In the genomic region with DNA sequence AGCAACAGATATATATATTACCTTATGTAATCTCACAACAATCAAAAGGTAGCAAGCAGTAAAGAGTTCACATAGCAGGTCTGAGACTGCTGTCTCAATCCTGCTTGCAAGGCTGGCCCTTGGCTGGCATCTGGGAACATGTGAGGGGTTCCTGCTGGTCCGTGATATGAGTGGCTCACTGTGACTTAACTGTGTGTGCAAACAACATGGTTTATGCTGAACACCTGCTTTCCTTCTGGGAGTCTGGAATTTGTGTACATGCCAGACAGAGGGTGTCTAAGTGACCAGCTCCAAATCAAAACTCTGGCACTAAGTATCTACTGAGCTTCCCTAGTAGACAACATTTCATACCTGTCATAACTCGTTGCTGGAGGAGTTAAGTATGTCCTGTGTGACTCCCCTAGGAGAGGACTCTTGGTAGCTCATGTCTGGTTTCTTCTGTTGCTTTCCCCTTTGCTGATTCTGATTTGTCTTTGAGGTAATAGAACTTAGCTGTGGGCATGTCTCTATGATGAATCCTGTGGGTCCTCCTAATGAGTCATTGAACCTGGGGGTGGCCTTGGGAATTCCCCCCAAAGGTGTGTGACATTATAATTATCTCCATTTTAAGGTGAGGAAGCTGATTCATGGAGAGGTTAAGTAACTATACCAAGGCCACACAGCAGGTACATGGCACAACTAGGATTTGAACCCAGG, we compare ENCODE assay signal across 8 cellular contexts.
DNase-seq lines count a peak whose midpoint lies in the region; ATAC-seq and TF ChIP-seq lines count a peak whose summit lies in the region.

No MANE protein-coding gene starts in this region.

- peaks cover 0 to 16% (median 7%) of the 10 kb centered on the region in 8 donors for H3K9me3 Mint-ChIP-seq in CD4-positive, alpha-beta memory T cell
- H3K9me3 Mint-ChIP-seq in activated CD4-positive, alpha-beta T cell treated with anti-CD3 and anti-CD28 coated beads for 36 hours (ENCODE audit: low read depth), result peaks cover 15% of the 10 kb centered on the region
- no peaks in the 10 kb centered on the region for H3K9me3 Mint-ChIP-seq in endodermal cell

- no peak overlapping the region for H3K4me3 ChIP-seq in CD4-positive, alpha-beta memory T cell (ENCODE audit: low read length in 2 of 2)
- no peak overlapping the region for H3K4me3 ChIP-seq in endodermal cell (ENCODE audit: low read length)

- ATAC-seq in activated CD4-positive, alpha-beta T cell treated with anti-CD3 and anti-CD28 coated beads for 36 hours, result peak; percentile 70
- no peak for ATAC-seq in HG03139 (IDR thresholded peaks at IDR 0.05; ENCODE audit: unreplicated experiment)
- no peak for ATAC-seq in HG03175 (IDR thresholded peaks at IDR 0.05; ENCODE audit: unreplicated experiment)

- no peaks in the 10 kb centered on the region for H3K27me3 ChIP-seq in CD4-positive, alpha-beta memory T cell (ENCODE audit: insufficient read depth, low read length)
- peaks cover 5% of the 10 kb centered on the region for H3K27me3 ChIP-seq in endodermal cell (ENCODE audit: control insufficient read depth, insufficient read depth, low read length, poor library complexity, severe bottlenecking)

- no peak overlapping the region for H3K27ac ChIP-seq in CD4-positive, alpha-beta memory T cell (ENCODE audit: low read depth, low read length)
- H3K27ac ChIP-seq in endodermal cell (ENCODE audit: low read depth, low read length), result no peak overlapping the region

- H3K9ac ChIP-seq in endodermal cell (ENCODE audit: extremely low read depth, low read length, poor library complexity, severe bottlenecking), result no peak overlapping the region

- H3K36me3 Mint-ChIP-seq in CD4-positive, alpha-beta memory T cell, result peaks cover 57 to 65% of the 10 kb centered on the region in 2 donors
- H3K36me3 Mint-ChIP-seq in activated CD4-positive, alpha-beta T cell treated with anti-CD3 and anti-CD28 coated beads for 36 hours (ENCODE audit: low read depth), result peaks cover 58% of the 10 kb centered on the region
- H3K36me3 Mint-ChIP-seq in endodermal cell (ENCODE audit: low read depth), result no peaks in the 10 kb centered on the region

- POLR2A ChIA-PET in CD4-positive, alpha-beta memory T cell (lab: Charles Lee; ENCODE audit: partially characterized antibody), result interaction anchor here (1.0 kb wide), 1 partner anchor 18 kb away, joined by 4 read pairs; no protein-coding TSS in a partner anchor
- POLR2A ChIA-PET in activated CD4-positive, alpha-beta T cell treated with anti-CD3 and anti-CD28 coated beads for 36 hours (lab: Charles Lee), result interaction anchor here (0.9 to 1.5 kb wide), 4 partner anchors 10 to 96 kb away, joined by 3 to 9 read pairs (median 6); no protein-coding TSS in a partner anchor

- CTCF ChIA-PET in CD4-positive, alpha-beta memory T cell (lab: Charles Lee; ENCODE audit: partially characterized antibody), result no interaction called here
- CTCF ChIA-PET in activated CD4-positive, alpha-beta T cell treated with anti-CD3 and anti-CD28 coated beads for 36 hours (lab: Charles Lee), result interaction anchor here (0.7 to 1.4 kb wide), 6 partner anchors 10 to 268 kb away, joined by 3 to 15 read pairs (median 3); no protein-coding TSS in a partner anchor

- TF ChIP-seq CTCF in endodermal cell (conservative IDR thresholded peaks at IDR 0.05), result no peak

- DNase-seq in CD4-positive, alpha-beta memory T cell, result peak in 1 of 5 donors; percentile 70
- peak; percentile 80 for DNase-seq in activated CD4-positive, alpha-beta T cell treated with anti-CD3 and anti-CD28 coated beads for 36 hours
- peak; percentile 24 for DNase-seq in endodermal cell
- peak; percentile 69 for DNase-seq in stimulated activated CD4-positive, alpha-beta T cell treated with anti-CD3 and anti-CD28 coated beads, Interleukin-1b, Interleukin-23, amount 100 ng/mL, for 48 hours
- no peak for DNase-seq in NAMALWA (ENCODE audit: low spot score)
- no peak for DNase-seq in NCI-H1694 treated with DMSO at 0.1 percent for 48 hours (lab: John Stamatoyannopoulos, UW)

- intact Hi-C loops in CD4-positive, alpha-beta memory T cell (cut with micrococcal nuclease), result loop anchor here (10.0 kb wide), 1 partner anchor 51 kb away; no protein-coding TSS in a partner anchor
- intact Hi-C loops in activated CD4-positive, alpha-beta T cell treated with anti-CD3 and anti-CD28 coated beads for 36 hours (cut with DNase I, micrococcal nuclease), result loop anchor here (1.0 to 10.0 kb wide), 6 partner anchors 10 to 691 kb away; no protein-coding TSS in a partner anchor

- peaks cover 60 to 95% (median 73%) of the 10 kb centered on the region in 4 donors for H3K4me1 Mint-ChIP-seq in CD4-positive, alpha-beta memory T cell
- H3K4me1 Mint-ChIP-seq in activated CD4-positive, alpha-beta T cell treated with anti-CD3 and anti-CD28 coated beads for 36 hours, result peaks cover 95% of the 10 kb centered on the region
- H3K4me1 Mint-ChIP-seq in endodermal cell, result peaks cover 21% of the 10 kb centered on the region

- H3K4me3 Mint-ChIP-seq in CD4-positive, alpha-beta memory T cell, result peak overlapping the region in 2 of 8 donors; percentile 40
- H3K4me3 Mint-ChIP-seq in activated CD4-positive, alpha-beta T cell treated with anti-CD3 and anti-CD28 coated beads for 36 hours, result peak overlapping the region; percentile 12
- H3K4me3 Mint-ChIP-seq in endodermal cell, result no peak overlapping the region

- H3K36me3 ChIP-seq in CD4-positive, alpha-beta memory T cell (ENCODE audit: insufficient read depth, low read length), result peaks cover 4% of the 10 kb centered on the region
- no peaks in the 10 kb centered on the region for H3K36me3 ChIP-seq in endodermal cell (ENCODE audit: control insufficient read depth, insufficient read depth, low read length)

- no peaks in the 10 kb centered on the region for H3K9me3 ChIP-seq in CD4-positive, alpha-beta memory T cell (ENCODE audit: control insufficient read depth in 1 of 2, low read length in 2 of 2)
- no peaks in the 10 kb centered on the region for H3K9me3 ChIP-seq in endodermal cell (ENCODE audit: control insufficient read depth, low read length)

- peaks cover 66% of the 10 kb centered on the region for H3K4me1 ChIP-seq in CD4-positive, alpha-beta memory T cell (ENCODE audit: insufficient read depth, low read length)
- H3K4me1 ChIP-seq in endodermal cell (ENCODE audit: control insufficient read depth, insufficient read depth, low read length), result peaks cover 10% of the 10 kb centered on the region

- 94 to 100% methylated on average over 1 to 2 of the region's 2 CpGs for WGBS in endodermal cell (ENCODE audit: insufficient coverage in 1 of 2, insufficient read length in 1 of 2), 2 experiments

- no peaks in the 10 kb centered on the region for H3K27me3 Mint-ChIP-seq in CD4-positive, alpha-beta memory T cell
- H3K27me3 Mint-ChIP-seq in activated CD4-positive, alpha-beta T cell treated with anti-CD3 and anti-CD28 coated beads for 36 hours, result no peaks in the 10 kb centered on the region
- peaks cover 8% of the 10 kb centered on the region for H3K27me3 Mint-ChIP-seq in endodermal cell (ENCODE audit: insufficient read depth)

- H3K27ac Mint-ChIP-seq in CD4-positive, alpha-beta memory T cell, result peak overlapping the region in 6 of 7 donors; percentile 31 to 77 (median 64)
- H3K27ac Mint-ChIP-seq in activated CD4-positive, alpha-beta T cell treated with anti-CD3 and anti-CD28 coated beads for 36 hours, result peak overlapping the region; percentile 48
- H3K27ac Mint-ChIP-seq in endodermal cell, result no peak overlapping the region

Comparison
In these comparisons a context has a peak if more than half of its experiments do, and no peak if none do; other contexts are left out.
1. DNase-seq: peak in activated CD4-positive, alpha-beta T cell treated with anti-CD3 and anti-CD28 coated beads for 36 hours (single experiment), endodermal cell (single experiment) and stimulated activated CD4-positive, alpha-beta T cell treated with anti-CD3 and anti-CD28 coated beads, Interleukin-1b, Interleukin-23, amount 100 ng/mL, for 48 hours (single experiment); none in NAMALWA (single experiment) and NCI-H1694 treated with DMSO at 0.1 percent for 48 hours (single experiment).